8 cellular contexts compared by ENCODE assay signal in genomic region chr17:17235212-17236174, GRCh38. TPM values are rescaled to one million over a fixed set of nuclear protein-coding genes. Genes with fewer than 3 reads are reported as not detected.
DNase-seq lines count a peak whose midpoint lies in the region; ATAC-seq, FAIRE-seq and TF ChIP-seq lines count a peak whose summit lies in the region.

No MANE protein-coding gene starts in this region.

- CTCF ChIA-PET in CD4-positive, alpha-beta T cell (lab: Charles Lee) = no interaction called here
- CTCF ChIA-PET in K562 (lab: Yijun Ruan, JAX; ENCODE audit: low intra/inter-chr PET ratio) = no interaction called here

- H3K27ac Mint-ChIP-seq in CD4-positive, alpha-beta T cell = peak overlapping the region; percentile 98

- no peaks in the 10 kb centered on the region for H3K9me3 ChIP-seq in CD4-positive, alpha-beta T cell (ENCODE audit: control insufficient read depth, low read length)
- H3K9me3 ChIP-seq in K562 (replicated peaks; ENCODE audit: control insufficient read depth, insufficient read depth, low read depth, low read length) = no peaks in the 10 kb centered on the region
- H3K9me3 ChIP-seq in liver (ENCODE audit: control insufficient read depth in 4 of 4, low read length in 3 of 4) = no peaks in the 10 kb centered on the region
- H3K9me3 ChIP-seq in thoracic aorta = no peaks in the 10 kb centered on the region

- POLR2A ChIA-PET in CD4-positive, alpha-beta T cell (lab: Charles Lee) = interaction anchor here (1.2 to 2.5 kb wide), 4 partner anchors 20 to 60 kb away, joined by 3 to 14 read pairs (median 6); partner anchors contain the start of gene COPS3
- POLR2A ChIA-PET in K562 (lab: Yijun Ruan, JAX) = interaction anchor here (0.8 to 1.4 kb wide), 3 partner anchors 9 to 45 kb away, joined by 3 to 6 read pairs (median 4); no protein-coding TSS in a partner anchor

- H3K4me1 Mint-ChIP-seq in CD4-positive, alpha-beta T cell (ENCODE audit: low read depth) = peaks cover 35% of the 10 kb centered on the region

- H3K4me3 ChIP-seq in KMS-11 (IDR thresholded peaks at IDR 0.05; ENCODE audit: insufficient read depth, low read depth, low read length) (no peak overlapping the region), K562 (peak overlapping the region; percentile 98), liver (ENCODE audit: low read depth in 1 of 3, low read length in 3 of 3) (peak overlapping the region; percentile 78 to 94 (median 79)), thoracic aorta (peak overlapping the region; percentile 99)

- H3K36me3 Mint-ChIP-seq in CD4-positive, alpha-beta T cell (ENCODE audit: low read depth) = peaks cover 41% of the 10 kb centered on the region

- H4K20me1 ChIP-seq in KMS-11 (ENCODE audit: insufficient read depth) = no peaks in the 10 kb centered on the region
- H4K20me1 ChIP-seq in K562 (replicated peaks; ENCODE audit: control insufficient read depth, insufficient read depth, low read length) = peaks cover 17% of the 10 kb centered on the region

- no peaks in the 10 kb centered on the region for H3K27me3 ChIP-seq in CD4-positive, alpha-beta T cell (ENCODE audit: control insufficient read depth, insufficient read depth, low read length)
- H3K27me3 ChIP-seq in KMS-11 (ENCODE audit: insufficient read depth, low read depth) = no peaks in the 10 kb centered on the region
- H3K27me3 ChIP-seq in K562 (ENCODE audit: control insufficient read depth in 2 of 2, insufficient read depth in 2 of 2, low read length in 2 of 2) = no peaks in the 10 kb centered on the region
- H3K27me3 ChIP-seq in liver (ENCODE audit: control insufficient read depth in 4 of 4, insufficient read depth in 4 of 4, low read length in 3 of 4) = no peaks in the 10 kb centered on the region
- H3K27me3 ChIP-seq in thoracic aorta (replicated peaks; ENCODE audit: insufficient read depth) = no peaks in the 10 kb centered on the region

- intact Hi-C loops in CD4-positive, alpha-beta T cell (cut with DNase I, micrococcal nuclease) = loop anchor here (2.0 to 5.0 kb wide), 5 partner anchors 45 to 193 kb away; partner anchors contain the start of genes COPS3 (in 1 of the 2), MPRIP (in 1 of the 2) and NT5M (in 1 of the 2)
- intact Hi-C loops in K562 (cut with micrococcal nuclease) = no loop called here

- TF ChIP-seq RAD21 in K562 (CRISPR knock-in tag; conservative IDR thresholded peaks at IDR 0.05 in 1 of 2, IDR thresholded peaks at IDR 0.05 in 1 of 2) (no peak), liver (IDR thresholded peaks at IDR 0.05) (no peak)

- no TSS peak for BruUV-seq in K562 (replicated peaks; lab: Mats Ljungman, UMichigan)

- H3K4me2 ChIP-seq in KMS-11 (peak overlapping the region; percentile 53), K562 (ENCODE audit: insufficient read depth, low read length) (peak overlapping the region; percentile 99)

- no peak for DNase-seq in CD4-positive, alpha-beta T cell
- peak in 1 of 4 experiments; percentile 45 for DNase-seq in K562 (ENCODE audit: extremely low read depth in 1 of 4, low spot score in 3 of 4)
- DNase-seq in thoracic aorta (ENCODE audit: low spot score) = no peak
- no peak for DNase-seq in T1000 (lab: John Stamatoyannopoulos, UW)

- H3K9me1 ChIP-seq in K562 (ENCODE audit: control insufficient read depth, insufficient read depth, low read length) = peaks cover 2% of the 10 kb centered on the region

- FAIRE-seq in K562 (lab: Jason Lieb, UNC) = peak; percentile 66

- H3K4me3 Mint-ChIP-seq in CD4-positive, alpha-beta T cell = peak overlapping the region; percentile 96

- TF ChIP-seq POLR2A in K562 (conservative IDR thresholded peaks at IDR 0.05) = no peak

- H3K27ac ChIP-seq in CD4-positive, alpha-beta T cell (ENCODE audit: low read depth, low read length) = no peak overlapping the region
- H3K27ac ChIP-seq in KMS-11 (peak overlapping the region; percentile 43; the same call in 1 of the 2 replicates), K562 (ENCODE audit: extremely low read depth, low read depth, low read length) (peak overlapping the region; percentile 100), liver (ENCODE audit: low read depth in 1 of 2, low read length in 2 of 2) (peak overlapping the region; percentile 93 to 94), thoracic aorta (peak overlapping the region in 1 of 2 donors; percentile 7)

- ATAC-seq in CD4-positive, alpha-beta T cell (ENCODE audit: poor library complexity) = no peak
- ATAC-seq in K562 = peak; percentile 47
- no peak for ATAC-seq in thoracic aorta (ENCODE audit: insufficient number of reproducible peaks, low FRiP score, low read depth)
- ATAC-seq in GM21367 (IDR thresholded peaks at IDR 0.05; ENCODE audit: unreplicated experiment) = no peak
- no peak for ATAC-seq in GM21526 (IDR thresholded peaks at IDR 0.05; ENCODE audit: low FRiP score, unreplicated experiment)

- H3K36me3 ChIP-seq in KMS-11 (ENCODE audit: insufficient read depth) (no peaks in the 10 kb centered on the region), K562 (ENCODE audit: control insufficient read depth, insufficient read depth, low read length) (peaks cover 25% of the 10 kb centered on the region; the same call in 2 of the 3 replicates), liver (ENCODE audit: control insufficient read depth in 4 of 4, insufficient read depth in 3 of 4, low read depth in 1 of 4, low read length in 3 of 4) (peaks cover 0 to 10% (median 6%) of the 10 kb centered on the region in 4 donors), thoracic aorta (peaks cover 17% of the 10 kb centered on the region)

- peaks cover 29% of the 10 kb centered on the region for H3K79me2 ChIP-seq in KMS-11 (ENCODE audit: insufficient read depth, low read depth)
- peaks cover 41% of the 10 kb centered on the region for H3K79me2 ChIP-seq in K562 (ENCODE audit: control insufficient read depth, insufficient read depth, low read length)

- in situ Hi-C loops in K562 (cut with MboI) = no loop called here

- H2AFZ ChIP-seq in KMS-11 (ENCODE audit: low read depth) = no peak overlapping the region
- H2AFZ ChIP-seq in K562 (ENCODE audit: low read depth, low read length) = no peak overlapping the region

- no peak for TF ChIP-seq EP300 in K562 (IDR thresholded peaks at IDR 0.05; ENCODE audit: low read length)

- WGBS in K562 (ENCODE audit: insufficient coverage, low coverage, missing lambda C conversion rate) = 35% methylated on average over 14 of the region's 19 CpGs
- WGBS in liver = 43% methylated on average over 19 of the region's 19 CpGs

- peaks cover 31% of the 10 kb centered on the region for H3K4me1 ChIP-seq in KMS-11 (ENCODE audit: low read depth, poor library complexity, severe bottlenecking)
- peaks cover 8 to 11% of the 10 kb centered on the region in 2 experiments; a peak in 4 of 5 replicates for H3K4me1 ChIP-seq in K562 (replicated peaks in 1 of 2; ENCODE audit: control insufficient read depth in 2 of 2, insufficient read depth in 2 of 2, low read length in 2 of 2)
- peaks cover 2 to 40% (median 31%) of the 10 kb centered on the region in 4 donors for H3K4me1 ChIP-seq in liver (ENCODE audit: control insufficient read depth in 4 of 4, insufficient read depth in 4 of 4, low read length in 3 of 4)
- H3K4me1 ChIP-seq in thoracic aorta (ENCODE audit: control insufficient read depth in 1 of 2, low read depth in 2 of 2) = peaks cover 0 to 33% of the 10 kb centered on the region in 2 donors

- H3K9me3 Mint-ChIP-seq in CD4-positive, alpha-beta T cell = no peaks in the 10 kb centered on the region

- TF ChIP-seq CTCF in CD4-positive, alpha-beta T cell (IDR thresholded peaks at IDR 0.05) = no peak
- TF ChIP-seq CTCF in KMS-11 (conservative IDR thresholded peaks at IDR 0.05; ENCODE audit: low read depth, low read length) (no peak), K562 (IDR thresholded peaks at IDR 0.05 in 2 of 3, conservative IDR thresholded peaks at IDR 0.05 in 1 of 3; ENCODE audit: insufficient read depth in 2 of 3, low read depth in 1 of 3, low read length in 3 of 3) (no peak), liver (IDR thresholded peaks at IDR 0.05; ENCODE audit: low read depth, low read length, missing input control) (no peak), thoracic aorta (IDR thresholded peaks at IDR 0.05) (no peak)

- H3K27me3 Mint-ChIP-seq in CD4-positive, alpha-beta T cell = no peaks in the 10 kb centered on the region

- H3K9ac ChIP-seq in KMS-11 (peak overlapping the region; percentile 97; the same call in 1 of the 2 replicates), K562 (ENCODE audit: insufficient read depth in 1 of 2, low read depth in 2 of 2, low read length in 2 of 2) (peak overlapping the region; percentile 97 to 99; a peak in 3 of 4 replicates), liver (ENCODE audit: low read depth in 1 of 2, low read length in 2 of 2) (peak overlapping the region; percentile 5 to 82)

RNA-seq across cellular contexts. Expression of gene FLCN, which starts 1.5 kb away (rescaled TPM):
- 10 to 100 TPM; 12.1 to 15.9 TPM for total RNA-seq in CD4-positive, alpha-beta T cell
- 103 and 239 TPM in 2 replicates for total RNA-seq in K562 (2011; cell fraction: chromatin; rRNA removed; ENCODE audit: low replicate concordance)
- total RNA-seq in K562 (2011; cell fraction: nucleolus; rRNA removed) = 94.7 and 106 TPM in 2 replicates
- 92.5 and 107 TPM in 2 replicates for total RNA-seq in K562 (2011; cell fraction: nucleoplasm; rRNA removed)
- total RNA-seq in K562 (2014; rRNA removed) = 17.9 and 23.2 TPM in 2 replicates
- 10.0 and 10.7 TPM in 2 replicates for total RNA-seq in K562 (2014; rRNA removed; fragmentation: Illumina TruSeq; extraction: Trizol)
- 20.7 and 22.5 TPM in 2 replicates for total RNA-seq in K562 (2015; rRNA removed; fragmentation: Illumina TruSeq; extraction: Trizol)
- 31.1 and 33.5 TPM in 2 replicates for total RNA-seq in K562 (2021)
- 10.9 and 12.2 TPM in 2 replicates for polyA plus RNA-seq in K562 (2011; rRNA removed)
- 9.9 and 10.6 TPM in 2 replicates for polyA plus RNA-seq in K562 (2011; cell fraction: cytosol; rRNA removed)
- 22.7 and 40.7 TPM in 2 replicates for polyA plus RNA-seq in K562 (2011; cell fraction: nucleus; rRNA removed)
- 22.0 and 26.6 TPM in 2 replicates for polyA plus RNA-seq in K562 (2012)
- polyA plus RNA-seq in K562 (2014; fragmentation: Illumina TruSeq; extraction: Trizol) = 10.7 and 14.5 TPM in 2 replicates
- 1 to 10 TPM; 1.6 to 1.8 TPM for polyA plus RNA-seq in K562 (2014; fragmentation: Nextera tagmentation; extraction: Ambion mirVana)
- polyA plus RNA-seq in K562 (2014; rRNA removed) = 15.9 and 17.4 TPM in 2 replicates
- polyA minus RNA-seq in K562 (2011; rRNA and poly(A)+ RNA removed) = 11.5 and 19.0 TPM in 2 replicates
- polyA minus RNA-seq in K562 (2011; cell fraction: cytosol; rRNA and poly(A)+ RNA removed) = 9.4 and 10.0 TPM in 2 replicates
- polyA minus RNA-seq in K562 (2011; cell fraction: nucleus; rRNA and poly(A)+ RNA removed) = 17.8 and 19.1 TPM in 2 replicates
- 10 to 100 TPM; 43.6 to 46.7 TPM for total RNA-seq in liver
- 10 to 100 TPM in 1 of 2 donors, 1 to 10 TPM in 1; 8.5 to 13.3 TPM for polyA plus RNA-seq in liver
- 100 to 1,000 TPM in 1 of 2 donors, 10 to 100 TPM in 1; 64.3 to 123 TPM for total RNA-seq in thoracic aorta

RNA-seq across cellular contexts. Expression of gene PLD6, which starts 29.4 kb away (rescaled TPM):
- 1 to 10 TPM; 7.1 to 7.5 TPM for total RNA-seq in CD4-positive, alpha-beta T cell
- 18.1 and 27.4 TPM in 2 replicates for total RNA-seq in K562 (2011; cell fraction: chromatin; rRNA removed; ENCODE audit: low replicate concordance)
- 21.3 and 28.2 TPM in 2 replicates for total RNA-seq in K562 (2011; cell fraction: nucleolus; rRNA removed)
- total RNA-seq in K562 (2011; cell fraction: nucleoplasm; rRNA removed) = 27.1 and 28.1 TPM in 2 replicates
- total RNA-seq in K562 (2014; rRNA removed) = 10.0 and 13.9 TPM in 2 replicates
- total RNA-seq in K562 (2014; rRNA removed; fragmentation: Illumina TruSeq; extraction: Trizol) = 6.5 and 7.4 TPM in 2 replicates
- total RNA-seq in K562 (2015; rRNA removed; fragmentation: Illumina TruSeq; extraction: Trizol) = 6.5 and 6.9 TPM in 2 replicates
- total RNA-seq in K562 (2021) = 12.5 and 13.3 TPM in 2 replicates
- 7.5 and 9.3 TPM in 2 replicates for polyA plus RNA-seq in K562 (2011; rRNA removed)
- 9.3 and 9.5 TPM in 2 replicates for polyA plus RNA-seq in K562 (2011; cell fraction: cytosol; rRNA removed)
- 6.9 and 7.1 TPM in 2 replicates for polyA plus RNA-seq in K562 (2011; cell fraction: nucleus; rRNA removed)
- 3.2 and 6.1 TPM in 2 replicates for polyA plus RNA-seq in K562 (2012)
- polyA plus RNA-seq in K562 (2014; fragmentation: Illumina TruSeq; extraction: Trizol) = 9.4 and 10.8 TPM in 2 replicates
- polyA plus RNA-seq in K562 (2014; fragmentation: Nextera tagmentation; extraction: Ambion mirVana) = 10 to 100 TPM in 1 of 2 experiments, 1 to 10 TPM in 1; 3.6 to 15.6 TPM
- 11.3 and 13.9 TPM in 2 replicates for polyA plus RNA-seq in K562 (2014; rRNA removed)
- 7.9 and 13.4 TPM in 2 replicates for polyA minus RNA-seq in K562 (2011; rRNA and poly(A)+ RNA removed)
- 6.2 and 6.7 TPM in 2 replicates for polyA minus RNA-seq in K562 (2011; cell fraction: cytosol; rRNA and poly(A)+ RNA removed)
- polyA minus RNA-seq in K562 (2011; cell fraction: nucleus; rRNA and poly(A)+ RNA removed) = 4.4 and 4.6 TPM in 2 replicates
- total RNA-seq in liver = 1 to 10 TPM; 1.7 to 2.3 TPM
- polyA plus RNA-seq in liver = 1 to 10 TPM; 1.2 to 1.3 TPM
- 1 to 10 TPM in 1 of 2 donors, under 1 TPM in 1; 0.68 to 5.5 TPM for total RNA-seq in thoracic aorta

RNA-seq across cellular contexts. Expression of gene COPS3, which starts 45.6 kb away (rescaled TPM):
- total RNA-seq in CD4-positive, alpha-beta T cell = 10 to 100 TPM; 73.1 to 75.0 TPM
- total RNA-seq in K562 (2011; cell fraction: chromatin; rRNA removed; ENCODE audit: low replicate concordance) = 119 and 128 TPM in 2 replicates
- total RNA-seq in K562 (2011; cell fraction: nucleolus; rRNA removed) = 60.9 and 62.9 TPM in 2 replicates
- total RNA-seq in K562 (2011; cell fraction: nucleoplasm; rRNA removed) = 64.4 and 74.3 TPM in 2 replicates
- 92.4 and 95.2 TPM in 2 replicates for total RNA-seq in K562 (2014; rRNA removed)
- total RNA-seq in K562 (2014; rRNA removed; fragmentation: Illumina TruSeq; extraction: Trizol) = 167 and 182 TPM in 2 replicates
- 154 and 161 TPM in 2 replicates for total RNA-seq in K562 (2015; rRNA removed; fragmentation: Illumina TruSeq; extraction: Trizol)
- 119 and 128 TPM in 2 replicates for total RNA-seq in K562 (2021)
- 160 and 179 TPM in 2 replicates for polyA plus RNA-seq in K562 (2011; rRNA removed)
- polyA plus RNA-seq in K562 (2011; cell fraction: cytosol; rRNA removed) = 93.6 and 114 TPM in 2 replicates
- 63.3 and 81.3 TPM in 2 replicates for polyA plus RNA-seq in K562 (2011; cell fraction: nucleus; rRNA removed)
- 103 and 124 TPM in 2 replicates for polyA plus RNA-seq in K562 (2012)
- polyA plus RNA-seq in K562 (2014; fragmentation: Illumina TruSeq; extraction: Trizol) = 162 and 170 TPM in 2 replicates
- polyA plus RNA-seq in K562 (2014; fragmentation: Nextera tagmentation; extraction: Ambion mirVana) = 100 to 1,000 TPM; 284 to 295 TPM
- 118 and 126 TPM in 2 replicates for polyA plus RNA-seq in K562 (2014; rRNA removed)
- polyA minus RNA-seq in K562 (2011; rRNA and poly(A)+ RNA removed) = 150 and 151 TPM in 2 replicates
- 68.0 and 87.3 TPM in 2 replicates for polyA minus RNA-seq in K562 (2011; cell fraction: cytosol; rRNA and poly(A)+ RNA removed)
- polyA minus RNA-seq in K562 (2011; cell fraction: nucleus; rRNA and poly(A)+ RNA removed) = 29.8 and 42.8 TPM in 2 replicates
- total RNA-seq in liver = 10 to 100 TPM; 35.3 to 77.3 TPM
- polyA plus RNA-seq in liver = 10 to 100 TPM; 24.6 to 25.1 TPM
- total RNA-seq in thoracic aorta = 10 to 100 TPM; 45.4 to 49.8 TPM

Comparison
In these comparisons a context has a peak if more than half of its experiments do, and no peak if none do; other contexts are left out.
1. H3K9ac ChIP-seq: peak in every context shown above with its lines; median percentile 98 in K562; 97 in KMS-11; 44 in liver.